In genomic region chr14:57870686-57871457, GRCh38 we compare ENCODE assay signal across 15 cellular contexts. TPM values are rescaled to one million over a fixed set of nuclear protein-coding genes. Genes with fewer than 3 reads are reported as not detected.
A peak's percentile ranks its signal among the peaks of the same experiment; 100 is the strongest.
DNase-seq lines count a peak whose midpoint lies in the region; ATAC-seq and TF ChIP-seq lines count a peak whose summit lies in the region.
"Had no signal": no experiment of that assay in that cellular context is flagged by ENCODE, and none has a peak within 500 bp of the region (broad histone marks: within the 10 kb centered on the region; RNA-seq: fewer than 3 reads in every experiment).

No MANE protein-coding gene starts in this region.

- TF ChIP-seq CTCF in MM.1S (IDR thresholded peaks at IDR 0.05; ENCODE audit: low read length) = no peak
- no peak for TF ChIP-seq CTCF in endodermal cell (conservative IDR thresholded peaks at IDR 0.05)
- no peak for TF ChIP-seq CTCF in ascending aorta (IDR thresholded peaks at IDR 0.05)

- DNase-seq in MM.1S (no peak), endodermal cell (peak; percentile 55), ascending aorta (ENCODE audit: low spot score in 2 of 2) (no peak), EL (no peak)
- no peak for DNase-seq in stimulated activated CD4-positive, alpha-beta T cell treated with anti-CD3 and anti-CD28 coated beads, Interleukin-1b, Interleukin-23, amount 100 ng/mL, for 48 hours
- DNase-seq: NCI-H2171 had no signal

- no peaks in the 10 kb centered on the region for H3K9me3 ChIP-seq in MM.1S (replicated peaks; ENCODE audit: insufficient read depth, low read length)
- H3K9me3 ChIP-seq in endodermal cell (ENCODE audit: control insufficient read depth, low read length) = no peaks in the 10 kb centered on the region
- no peaks in the 10 kb centered on the region for H3K9me3 ChIP-seq in ascending aorta

- 67 to 72% methylated on average over 2 to 3 of the region's 3 CpGs for WGBS in endodermal cell (ENCODE audit: insufficient coverage in 1 of 2, insufficient read length in 1 of 2), 2 experiments

- H3K27me3 ChIP-seq in MM.1S (replicated peaks; ENCODE audit: insufficient read depth, low read length) (no peaks in the 10 kb centered on the region), endodermal cell (ENCODE audit: control insufficient read depth, insufficient read depth, low read length, poor library complexity, severe bottlenecking) (peaks cover 26% of the 10 kb centered on the region), ascending aorta (no peaks in the 10 kb centered on the region)
- H3K27me3 ChIP-seq: BLaER1 treated with 17β-estradiol and CSF1 and Interleukin-3, amounts not matched to agents 10 nM and 100 nM had no signal

- H3K9me2 ChIP-seq in MM.1S (replicated peaks; ENCODE audit: insufficient read depth, low read length) = no peaks in the 10 kb centered on the region

- no peak overlapping the region for H3K4me2 ChIP-seq in MM.1S (ENCODE audit: low read depth, low read length)

- ATAC-seq in GM21786 (IDR thresholded peaks at IDR 0.05; ENCODE audit: unreplicated experiment) = peak; percentile 13
- peak; percentile 43 for ATAC-seq in stimulated activated memory B cell treated with anti-CD40 and anti-IgM and Interleukin-4, amounts not matched to agents 10 μg/mL and 1 μg/mL and 100 μg/mL, for 72 hours

- no peak overlapping the region for H3K27ac ChIP-seq in MM.1S (ENCODE audit: low read length)
- no peak overlapping the region for H3K27ac ChIP-seq in endodermal cell (ENCODE audit: low read depth, low read length)
- H3K27ac ChIP-seq in ascending aorta = no peak overlapping the region
- H3K27ac ChIP-seq: BLaER1 treated with 17β-estradiol and CSF1 and Interleukin-3, amounts not matched to agents 10 nM and 100 nM had no signal

- H3K36me3 ChIP-seq in MM.1S (replicated peaks; ENCODE audit: insufficient read depth, low read length) = no peaks in the 10 kb centered on the region
- no peaks in the 10 kb centered on the region for H3K36me3 ChIP-seq in endodermal cell (ENCODE audit: control insufficient read depth, insufficient read depth, low read length)
- no peaks in the 10 kb centered on the region for H3K36me3 ChIP-seq in ascending aorta
- H3K36me3 ChIP-seq: BLaER1 treated with 17β-estradiol and CSF1 and Interleukin-3, amounts not matched to agents 10 nM and 100 nM had no signal

- H3K4me1 ChIP-seq in MM.1S (ENCODE audit: low read length) (0 out of 2 replicates have a peak, but pooled peaks cover 4% of the 10 kb centered on the region), endodermal cell (ENCODE audit: control insufficient read depth, insufficient read depth, low read length) (no peaks in the 10 kb centered on the region), ascending aorta (peaks cover 0 to 4% of the 10 kb centered on the region in 2 donors)

- no peak overlapping the region for H3K4me3 Mint-ChIP-seq in endodermal cell
- no peak overlapping the region for H3K4me3 Mint-ChIP-seq in stimulated activated memory B cell treated with anti-CD40 and anti-IgM and Interleukin-4, amounts not matched to agents 10 μg/mL and 1 μg/mL and 100 μg/mL, for 72 hours
- H3K4me3 Mint-ChIP-seq: H9, IgD-negative memory B cell had no signal

- H3K9me3 Mint-ChIP-seq in endodermal cell = no peaks in the 10 kb centered on the region
- no peaks in the 10 kb centered on the region for H3K9me3 Mint-ChIP-seq in stimulated activated memory B cell treated with anti-CD40 and anti-IgM and Interleukin-4, amounts not matched to agents 10 μg/mL and 1 μg/mL and 100 μg/mL, for 72 hours
- H3K9me3 Mint-ChIP-seq: H9, IgD-negative memory B cell had no signal

- no peaks in the 10 kb centered on the region for H4K20me1 ChIP-seq in MM.1S (ENCODE audit: insufficient read depth, low read length)
- H4K20me1 ChIP-seq: BLaER1 treated with 17β-estradiol and CSF1 and Interleukin-3, amounts not matched to agents 10 nM and 100 nM had no signal

- no peaks in the 10 kb centered on the region for H3K36me3 Mint-ChIP-seq in endodermal cell (ENCODE audit: low read depth)
- no peaks in the 10 kb centered on the region for H3K36me3 Mint-ChIP-seq in stimulated activated memory B cell treated with anti-CD40 and anti-IgM and Interleukin-4, amounts not matched to agents 10 μg/mL and 1 μg/mL and 100 μg/mL, for 72 hours
- H3K36me3 Mint-ChIP-seq: IgD-negative memory B cell had no signal

- H3K9ac ChIP-seq in MM.1S (ENCODE audit: low read length) = no peak overlapping the region
- H3K9ac ChIP-seq in endodermal cell (ENCODE audit: extremely low read depth, low read length, poor library complexity, severe bottlenecking) = no peak overlapping the region
- H3K9ac ChIP-seq: BLaER1 treated with 17β-estradiol and CSF1 and Interleukin-3, amounts not matched to agents 10 nM and 100 nM had no signal

- peaks cover 28% of the 10 kb centered on the region for H3K27me3 Mint-ChIP-seq in endodermal cell (ENCODE audit: insufficient read depth)
- H3K27me3 Mint-ChIP-seq in stimulated activated memory B cell treated with anti-CD40 and anti-IgM and Interleukin-4, amounts not matched to agents 10 μg/mL and 1 μg/mL and 100 μg/mL, for 72 hours = peaks cover 9% of the 10 kb centered on the region

- 0 out of 2 replicates have a peak overlapping the region, but pooled peaks have one; percentile 45 for H2AFZ ChIP-seq in MM.1S (ENCODE audit: low read length)

- intact Hi-C loops in ascending aorta (cut with DNase I) = no loop called here

- H3K79me2 ChIP-seq in MM.1S (ENCODE audit: low read length) = no peaks in the 10 kb centered on the region

- no peak overlapping the region for H3K27ac Mint-ChIP-seq in endodermal cell
- H3K27ac Mint-ChIP-seq in stimulated activated memory B cell treated with anti-CD40 and anti-IgM and Interleukin-4, amounts not matched to agents 10 μg/mL and 1 μg/mL and 100 μg/mL, for 72 hours = no peak overlapping the region
- H3K27ac Mint-ChIP-seq: H9, IgD-negative memory B cell had no signal

- peaks cover 7% of the 10 kb centered on the region for H3K4me1 Mint-ChIP-seq in endodermal cell
- no peaks in the 10 kb centered on the region for H3K4me1 Mint-ChIP-seq in stimulated activated memory B cell treated with anti-CD40 and anti-IgM and Interleukin-4, amounts not matched to agents 10 μg/mL and 1 μg/mL and 100 μg/mL, for 72 hours
- H3K4me1 Mint-ChIP-seq: IgD-negative memory B cell had no signal

- H3F3A ChIP-seq in MM.1S (ENCODE audit: insufficient read depth, low read length) = no peaks in the 10 kb centered on the region

- H3K4me3 ChIP-seq in MM.1S (ENCODE audit: low read length) (no peak overlapping the region), endodermal cell (ENCODE audit: low read length) (no peak overlapping the region), ascending aorta (no peak overlapping the region)
- H3K4me3 ChIP-seq: BLaER1 treated with 17β-estradiol and CSF1 and Interleukin-3, amounts not matched to agents 10 nM and 100 nM had no signal

RNA-seq across cellular contexts. Expression of gene SLC35F4, which starts 5.0 kb away (rescaled TPM):
- total RNA-seq in endodermal cell = not detected
- polyA plus RNA-seq in endodermal cell (2013, experiment 1 of 2) = 0.32 TPM
- 0.29 TPM for polyA plus RNA-seq in endodermal cell (2013, experiment 2 of 2)
- not detected for total RNA-seq in ascending aorta
- total RNA-seq: H9, LHCN-M2, NCI-H460, OCI-LY7, SK-MEL-5 had no signal
- polyA plus RNA-seq: IgD-negative memory B cell had no signal
